In genomic region chr19:10424011-10424637, GRCh38 we compare ENCODE assay signal across 8 cellular contexts. TPM values are rescaled to one million over a fixed set of nuclear protein-coding genes. Genes with fewer than 3 reads are reported as not detected.
DNase-seq lines count a peak whose midpoint lies in the region; ATAC-seq and TF ChIP-seq lines count a peak whose summit lies in the region.

No MANE protein-coding gene starts in this region.

- H3K4me3 ChIP-seq in BLaER1 (peak overlapping the region; percentile 63), lung (no peak overlapping the region)
- peak overlapping the region; percentile 47 for H3K4me3 ChIP-seq in effector memory CD4-positive, alpha-beta T cell (ENCODE audit: insufficient read depth, low read depth, low read length, poor library complexity, severe bottlenecking)

- H3K9me3 ChIP-seq in BLaER1 (no peaks in the 10 kb centered on the region), lung (ENCODE audit: control insufficient read depth in 2 of 2, insufficient read depth in 1 of 2, low read length in 1 of 2) (peaks cover 0 to 3% of the 10 kb centered on the region in 2 donors)
- no peaks in the 10 kb centered on the region for H3K9me3 ChIP-seq in effector memory CD4-positive, alpha-beta T cell (ENCODE audit: control insufficient read depth, low read length)

- peak overlapping the region; percentile 77 for H3K9ac ChIP-seq in BLaER1

- no peaks in the 10 kb centered on the region for H3K36me3 ChIP-seq in BLaER1
- H3K36me3 ChIP-seq in effector memory CD4-positive, alpha-beta T cell (ENCODE audit: control insufficient read depth, insufficient read depth, low read length): no peaks in the 10 kb centered on the region
- H3K36me3 ChIP-seq in lung (ENCODE audit: control insufficient read depth in 2 of 2, insufficient read depth in 2 of 2, low read length in 2 of 2): no peaks in the 10 kb centered on the region

- peaks cover 85% of the 10 kb centered on the region for H4K20me1 ChIP-seq in BLaER1

- H3K4me2 ChIP-seq in BLaER1: peak overlapping the region; percentile 98

- ATAC-seq in lung (ENCODE audit: insufficient read depth, low FRiP score) (peak; percentile 89), GM18502 (IDR thresholded peaks at IDR 0.05; ENCODE audit: poor library complexity, unreplicated experiment) (no peak)
- ATAC-seq in stimulated activated naive CD8-positive, alpha-beta T cell treated with anti-CD3 and anti-CD28 coated beads, Interleukin-15, Interleukin-2, amounts not matched to agents 100 U/mL and 50 U/mL, for 24 hours: peak; percentile 14

- peak overlapping the region; percentile 39 for H3K27ac ChIP-seq in BLaER1
- H3K27ac ChIP-seq in effector memory CD4-positive, alpha-beta T cell (ENCODE audit: insufficient read depth, low read length, poor library complexity, severe bottlenecking): peak overlapping the region; percentile 35
- H3K27ac ChIP-seq in lung (ENCODE audit: low read depth in 1 of 2, low read length in 1 of 2): peak overlapping the region in 1 of 2 donors; percentile 55

- TF ChIP-seq CTCF in lung (IDR thresholded peaks at IDR 0.05; ENCODE audit: control extremely low read depth, extremely low read depth): peak; percentile 83

- DNase-seq in GOT3 (lab: John Stamatoyannopoulos, UW) (peak; percentile 28), NCI-H345 treated with DMSO at 0.1 percent for 48 hours (lab: John Stamatoyannopoulos, UW; ENCODE audit: unreplicated experiment) (peak; percentile 51), lung (ENCODE audit: low spot score) (peak; percentile 77)
- DNase-seq in activated CD4-positive, alpha-beta T cell treated with anti-CD3 and anti-CD28 coated beads, Interleukin-2, amount 50 U/mL, for 1 hour: peak; percentile 65
- DNase-seq in effector memory CD4-positive, alpha-beta T cell: peak; percentile 52 to 64 (median 58)
- DNase-seq in stimulated activated naive CD8-positive, alpha-beta T cell treated with anti-CD3 and anti-CD28 coated beads, Interleukin-15, Interleukin-2, amounts not matched to agents 100 U/mL and 50 U/mL, for 24 hours: peak; percentile 80

- WGBS in lung, 2 donors: 1 to 3% methylated on average over 37 to 38 of the region's 38 CpGs

- peaks cover 80% of the 10 kb centered on the region for H3K4me1 ChIP-seq in BLaER1
- peaks cover 71% of the 10 kb centered on the region for H3K4me1 ChIP-seq in effector memory CD4-positive, alpha-beta T cell (ENCODE audit: control insufficient read depth, insufficient read depth, low read length, poor library complexity, severe bottlenecking)
- peaks cover 0 to 10% of the 10 kb centered on the region in 2 donors for H3K4me1 ChIP-seq in lung (ENCODE audit: control insufficient read depth in 2 of 2, insufficient read depth in 2 of 2, low read length in 2 of 2)

- H3K27me3 ChIP-seq in BLaER1 (no peaks in the 10 kb centered on the region), lung (ENCODE audit: control insufficient read depth, insufficient read depth) (no peaks in the 10 kb centered on the region)
- peaks cover 26% of the 10 kb centered on the region for H3K27me3 ChIP-seq in effector memory CD4-positive, alpha-beta T cell (replicated peaks; ENCODE audit: control insufficient read depth, insufficient read depth, low read length, poor library complexity, severe bottlenecking)

RNA-seq across cellular contexts. Expression of gene PDE4A, which starts 3.8 kb away (rescaled TPM):
- total RNA-seq in lung: 10 to 100 TPM; 11.9 to 23.6 TPM
- 10 to 100 TPM; 10.3 to 13.7 TPM for polyA plus RNA-seq in lung

RNA-seq across cellular contexts. Expression of gene CDC37, which starts 20.8 kb away (rescaled TPM):
- 100 to 1,000 TPM; 110 to 156 TPM for total RNA-seq in lung
- polyA plus RNA-seq in lung: 100 to 1,000 TPM; 223 to 294 TPM

RNA-seq across cellular contexts. Expression of gene TYK2, which starts 43.8 kb away (rescaled TPM):
- total RNA-seq in lung: 100 to 1,000 TPM; 102 to 175 TPM
- polyA plus RNA-seq in lung: 100 to 1,000 TPM; 137 to 162 TPM

Comparison
In these comparisons a context has a peak if more than half of its experiments do, and no peak if none do; other contexts are left out.
1. DNase-seq: peak in every context shown above with its lines; median percentile 80 in stimulated activated naive CD8-positive, alpha-beta T cell treated with anti-CD3 and anti-CD28 coated beads, Interleukin-15, Interleukin-2, amounts not matched to agents 100 U/mL and 50 U/mL, for 24 hours; 77 in lung; 65 in activated CD4-positive, alpha-beta T cell treated with anti-CD3 and anti-CD28 coated beads, Interleukin-2, amount 50 U/mL, for 1 hour; 58 in effector memory CD4-positive, alpha-beta T cell; 51 in NCI-H345 treated with DMSO at 0.1 percent for 48 hours; 28 in GOT3.